8 cellular contexts compared by ENCODE assay signal in genomic region chr20:62652051-62652893, GRCh38. TPM values are rescaled to one million over a fixed set of nuclear protein-coding genes. Genes with fewer than 3 reads are reported as not detected.
DNase-seq lines count a peak whose midpoint lies in the region; ATAC-seq and TF ChIP-seq lines count a peak whose summit lies in the region.

No MANE protein-coding gene starts in this region.

- in situ Hi-C loops in GM13977 (cut with MboI; ENCODE audit: low pct_unique_long_range_greater_than_20kb, low sequenced_read_pairs, unreplicated experiment): no loop called here

- peaks cover 39% of the 10 kb centered on the region for H3K4me1 Mint-ChIP-seq in activated T-cell treated with anti-CD3 and anti-CD28 coated beads, Interleukin-2, amount 50 U/mL, for 72 hours (ENCODE audit: low read depth)
- peaks cover 11 to 45% (median 30%) of the 10 kb centered on the region in 7 donors for H3K4me1 Mint-ChIP-seq in naive thymus-derived CD4-positive, alpha-beta T cell

- intact Hi-C loops in naive thymus-derived CD4-positive, alpha-beta T cell (cut with micrococcal nuclease): loop anchor here (2.0 to 10.0 kb wide), 3 partner anchors 125 to 273 kb away; partner anchors contain the start of genes DIDO1 (in 1 of the 2) and TCFL5 (in 1 of the 2)

- H3K27me3 ChIP-seq in naive thymus-derived CD4-positive, alpha-beta T cell (ENCODE audit: control insufficient read depth in 2 of 2, insufficient read depth in 2 of 2, low read length in 2 of 2): no peaks in the 10 kb centered on the region

- no peak overlapping the region for H3K4me3 ChIP-seq in fibroblast of mammary gland (ENCODE audit: control insufficient read depth, low read depth, low read length)
- H3K4me3 ChIP-seq in naive thymus-derived CD4-positive, alpha-beta T cell (ENCODE audit: low read length): peak overlapping the region; percentile 40

- H3K9me3 ChIP-seq in naive thymus-derived CD4-positive, alpha-beta T cell (ENCODE audit: control insufficient read depth in 2 of 3, low read length in 3 of 3): no peaks in the 10 kb centered on the region

- H3K27ac Mint-ChIP-seq in activated T-cell treated with anti-CD3 and anti-CD28 coated beads, Interleukin-2, amount 50 U/mL, for 72 hours: peak overlapping the region; percentile 93
- H3K27ac Mint-ChIP-seq in naive thymus-derived CD4-positive, alpha-beta T cell: peak overlapping the region; percentile 93 to 99 (median 97)

- H3K4me1 ChIP-seq in naive thymus-derived CD4-positive, alpha-beta T cell (ENCODE audit: control insufficient read depth in 2 of 2, insufficient read depth in 2 of 2, low read length in 2 of 2): peaks cover 17 to 20% of the 10 kb centered on the region in 2 donors

- POLR2A ChIA-PET in naive thymus-derived CD4-positive, alpha-beta T cell (lab: Charles Lee): interaction anchor here (0.6 to 4.8 kb wide), 11 partner anchors 10 to 162 kb away, joined by 3 to 34 read pairs (median 4); partner anchors contain the start of genes MRGBP, OGFR and SLCO4A1

- no peaks in the 10 kb centered on the region for H3K27me3 Mint-ChIP-seq in activated T-cell treated with anti-CD3 and anti-CD28 coated beads, Interleukin-2, amount 50 U/mL, for 72 hours (ENCODE audit: low read depth)
- no peaks in the 10 kb centered on the region for H3K27me3 Mint-ChIP-seq in naive thymus-derived CD4-positive, alpha-beta T cell

- CTCF ChIA-PET in naive thymus-derived CD4-positive, alpha-beta T cell (lab: Charles Lee): interaction anchor here (0.6 to 1.0 kb wide), 5 partner anchors 9 to 872 kb away, joined by 3 to 4 read pairs (median 3); no protein-coding TSS in a partner anchor

- no peaks in the 10 kb centered on the region for H3K36me3 ChIP-seq in naive thymus-derived CD4-positive, alpha-beta T cell (ENCODE audit: control insufficient read depth in 2 of 3, insufficient read depth in 3 of 3, low read length in 3 of 3)

- ATAC-seq in HG02610 (IDR thresholded peaks at IDR 0.05; ENCODE audit: unreplicated experiment): peak; percentile 48
- ATAC-seq in activated T-cell treated with anti-CD3 and anti-CD28 coated beads, Interleukin-2, amount 50 U/mL, for 72 hours (replicated peaks in 1 of 2): peak; percentile 68 to 76
- peak; percentile 78 for ATAC-seq in naive thymus-derived CD4-positive, alpha-beta T cell
- ATAC-seq in stimulated activated naive CD8-positive, alpha-beta T cell treated with anti-CD3 and anti-CD28 coated beads, Interleukin-15, Interleukin-2, amounts not matched to agents 100 U/mL and 50 U/mL, for 24 hours: peak; percentile 56

- H3K4me3 Mint-ChIP-seq in activated T-cell treated with anti-CD3 and anti-CD28 coated beads, Interleukin-2, amount 50 U/mL, for 72 hours: peak overlapping the region; percentile 76 to 87
- peak overlapping the region; percentile 80 to 95 (median 84) for H3K4me3 Mint-ChIP-seq in naive thymus-derived CD4-positive, alpha-beta T cell

- peaks cover 0 to 2% of the 10 kb centered on the region in 2 donors for H3K36me3 Mint-ChIP-seq in activated T-cell treated with anti-CD3 and anti-CD28 coated beads, Interleukin-2, amount 50 U/mL, for 72 hours (ENCODE audit: insufficient read depth in 2 of 2)
- H3K36me3 Mint-ChIP-seq in naive thymus-derived CD4-positive, alpha-beta T cell: peaks cover 0 to 2% (median 0%) of the 10 kb centered on the region in 5 donors

- no peaks in the 10 kb centered on the region for H3K9me3 Mint-ChIP-seq in activated T-cell treated with anti-CD3 and anti-CD28 coated beads, Interleukin-2, amount 50 U/mL, for 72 hours
- no peaks in the 10 kb centered on the region for H3K9me3 Mint-ChIP-seq in naive thymus-derived CD4-positive, alpha-beta T cell

- H3K27ac ChIP-seq in naive thymus-derived CD4-positive, alpha-beta T cell (ENCODE audit: low read depth, low read length): peak overlapping the region; percentile 81

- DNase-seq in GM13977 (ENCODE audit: low spot score) (peak; percentile 93), NOMO-1 (lab: John Stamatoyannopoulos, UW; ENCODE audit: unreplicated experiment in 2 of 2) (peak; percentile 88 to 94), fibroblast of mammary gland (ENCODE audit: low read depth) (peak; percentile 99), KG1 (lab: John Stamatoyannopoulos, UW) (no peak)
- peak; percentile 74 to 75 for DNase-seq in activated T-cell treated with anti-CD3 and anti-CD28 coated beads, Interleukin-2, amount 50 U/mL, for 72 hours
- DNase-seq in naive thymus-derived CD4-positive, alpha-beta T cell: peak; percentile 44 to 80 (median 75)
- peak; percentile 59 for DNase-seq in stimulated activated naive CD8-positive, alpha-beta T cell treated with anti-CD3 and anti-CD28 coated beads, Interleukin-15, Interleukin-2, amounts not matched to agents 100 U/mL and 50 U/mL, for 24 hours

- TF ChIP-seq CTCF in GM13977 (IDR thresholded peaks at IDR 0.05; ENCODE audit: extremely low read depth, insufficient read depth, missing control alignments) (no peak), fibroblast of mammary gland (conservative IDR thresholded peaks at IDR 0.05; ENCODE audit: control insufficient read depth, insufficient read depth, low read depth, low read length) (no peak)

RNA-seq across cellular contexts. Expression of gene SLCO4A1, which starts 10.0 kb away (rescaled TPM):
- 10 to 100 TPM; 26.1 to 34.6 TPM for total RNA-seq in activated T-cell treated with anti-CD3 and anti-CD28 coated beads, Interleukin-2, amount 50 U/mL, for 72 hours
- 10 to 100 TPM in 1 of 5 experiments, 1 to 10 TPM in 2, under 1 TPM in 2; 0.81 to 45.5 (median 1.4) TPM for total RNA-seq in naive thymus-derived CD4-positive, alpha-beta T cell
- polyA plus RNA-seq in naive thymus-derived CD4-positive, alpha-beta T cell: under 1 TPM; 0.36 to 0.39 TPM

RNA-seq across cellular contexts. Expression of gene NTSR1, which starts 56.4 kb away (rescaled TPM):
- not detected for total RNA-seq in activated T-cell treated with anti-CD3 and anti-CD28 coated beads, Interleukin-2, amount 50 U/mL, for 72 hours
- total RNA-seq in naive thymus-derived CD4-positive, alpha-beta T cell: under 1 TPM in 4 of 5 experiments, not detected in 1; 0.11 to 0.78 (median 0.14) TPM
- polyA plus RNA-seq in naive thymus-derived CD4-positive, alpha-beta T cell: not detected
